18 cellular contexts compared by ENCODE assay signal in genomic region chr14:24965578-24965933, GRCh38.
A peak's percentile ranks its signal among the peaks of the same experiment; 100 is the strongest.
DNase-seq lines count a peak whose midpoint lies in the region; ATAC-seq and TF ChIP-seq lines count a peak whose summit lies in the region.
"Had no signal": no experiment of that assay in that cellular context is flagged by ENCODE, and none has a peak within 500 bp of the region (broad histone marks: within the 10 kb centered on the region; RNA-seq: fewer than 3 reads in every experiment).

No MANE protein-coding gene starts in this region.

- H3K27ac Mint-ChIP-seq in CD8-positive, alpha-beta T cell, result no peak overlapping the region
- H3K27ac Mint-ChIP-seq: activated naive CD8-positive, alpha-beta T cell treated with anti-CD3 and anti-CD28 coated beads, Interleukin-2, amount 50 U/mL, for 24 hours; activated T-helper 1 cell treated with anti-CD3 and anti-CD28 coated beads, Interleukin-12 subunit alpha, Interleukin-12 subunit beta, Interleukin-2, Interleukin-4 antibody, amounts not matched to agents 30 ng/mL and 10 ng/mL and 1 ng/mL, durations not matched to agents 14 hours and 24 hours and 36 hours; effector memory CD8-positive, alpha-beta T cell; naive B cell; stimulated activated naive CD8-positive, alpha-beta T cell treated with anti-CD3 and anti-CD28 coated beads, Interleukin-15, Interleukin-2, amounts not matched to agents 100 ng/mL and 50 ng/mL, for 24 hours had no signal

- DNase-seq in adipocyte (ENCODE audit: low read depth) (no peak), left ventricle myocardium superior (no peak), transverse colon (no peak), DMS 273 (lab: John Stamatoyannopoulos, UW; ENCODE audit: unreplicated experiment) (no peak), OCI-M1 (lab: John Stamatoyannopoulos, UW) (no peak)
- no peak for DNase-seq in CD8-positive, alpha-beta T cell
- DNase-seq: activated naive CD8-positive, alpha-beta T cell treated with anti-CD3 and anti-CD28 coated beads, Interleukin-2, amount 50 U/mL, for 24 hours; BE2C; effector memory CD8-positive, alpha-beta T cell; H9; KBM-7; naive B cell; NCI-H2081; NCI-H524 treated with DMSO at 0.1 percent for 48 hours had no signal

- no peaks in the 10 kb centered on the region for H3K9me3 Mint-ChIP-seq in CD8-positive, alpha-beta T cell
- H3K9me3 Mint-ChIP-seq: activated naive CD8-positive, alpha-beta T cell treated with anti-CD3 and anti-CD28 coated beads, Interleukin-2, amount 50 U/mL, for 24 hours; activated T-helper 1 cell treated with anti-CD3 and anti-CD28 coated beads, Interleukin-12 subunit alpha, Interleukin-12 subunit beta, Interleukin-2, Interleukin-4 antibody, amounts not matched to agents 30 ng/mL and 10 ng/mL and 1 ng/mL, durations not matched to agents 14 hours and 24 hours and 36 hours; effector memory CD8-positive, alpha-beta T cell; H9; naive B cell; stimulated activated naive CD8-positive, alpha-beta T cell treated with anti-CD3 and anti-CD28 coated beads, Interleukin-15, Interleukin-2, amounts not matched to agents 100 ng/mL and 50 ng/mL, for 24 hours had no signal

- no peaks in the 10 kb centered on the region for H3K4me1 Mint-ChIP-seq in CD8-positive, alpha-beta T cell (ENCODE audit: low read depth)
- H3K4me1 Mint-ChIP-seq: activated naive CD8-positive, alpha-beta T cell treated with anti-CD3 and anti-CD28 coated beads, Interleukin-2, amount 50 U/mL, for 24 hours; naive B cell had no signal

- 67 to 69% methylated on average over 1 of the region's 1 CpG for WGBS in transverse colon (ENCODE audit: low coverage in 1 of 2), 2 donors

- peaks cover 7% of the 10 kb centered on the region for H3K27me3 Mint-ChIP-seq in CD8-positive, alpha-beta T cell (ENCODE audit: low read depth)
- H3K27me3 Mint-ChIP-seq: activated naive CD8-positive, alpha-beta T cell treated with anti-CD3 and anti-CD28 coated beads, Interleukin-2, amount 50 U/mL, for 24 hours had no signal

- H3K4me3 ChIP-seq in adipocyte (ENCODE audit: low read length), result peak overlapping the region; percentile 48
- H3K4me3 ChIP-seq in parathyroid adenoma (ENCODE audit: low read depth, low read length), result no peak overlapping the region
- no peak overlapping the region for H3K4me3 ChIP-seq in transverse colon
- H3K4me3 ChIP-seq in CD8-positive, alpha-beta T cell (ENCODE audit: low read depth, low read length), result no peak overlapping the region
- H3K4me3 ChIP-seq: SJSA1 had no signal

- no peaks in the 10 kb centered on the region for H3K9me3 ChIP-seq in adipocyte (ENCODE audit: control insufficient read depth, low read length)
- H3K9me3 ChIP-seq in parathyroid adenoma (ENCODE audit: control insufficient read depth, low read length), result no peaks in the 10 kb centered on the region
- no peaks in the 10 kb centered on the region for H3K9me3 ChIP-seq in transverse colon
- no peaks in the 10 kb centered on the region for H3K9me3 ChIP-seq in CD8-positive, alpha-beta T cell (ENCODE audit: low read length)
- H3K9me3 ChIP-seq: BE2C, SJSA1 had no signal

- H3K27me3 ChIP-seq in adipocyte (replicated peaks; ENCODE audit: control insufficient read depth, insufficient read depth, low read length), result no peaks in the 10 kb centered on the region
- H3K27me3 ChIP-seq in parathyroid adenoma (ENCODE audit: control insufficient read depth, insufficient read depth, low read length), result no peaks in the 10 kb centered on the region
- H3K27me3 ChIP-seq in transverse colon, result no peaks in the 10 kb centered on the region
- no peaks in the 10 kb centered on the region for H3K27me3 ChIP-seq in CD8-positive, alpha-beta T cell (ENCODE audit: insufficient read depth, low read length)
- H3K27me3 ChIP-seq: BE2C, SJSA1 had no signal

- no peak overlapping the region for H3K27ac ChIP-seq in parathyroid adenoma
- H3K27ac ChIP-seq in transverse colon, result peak overlapping the region; percentile 55 to 79 (median 74)
- no peak overlapping the region for H3K27ac ChIP-seq in CD8-positive, alpha-beta T cell (ENCODE audit: low read depth, low read length)
- H3K27ac ChIP-seq: SJSA1 had no signal

- H3K79me2 ChIP-seq in parathyroid adenoma, result no peaks in the 10 kb centered on the region

- CTCF ChIA-PET in CD8-positive, alpha-beta T cell (lab: Charles Lee), result no interaction called here

- H3K36me3 Mint-ChIP-seq in CD8-positive, alpha-beta T cell, result no peaks in the 10 kb centered on the region
- H3K36me3 Mint-ChIP-seq: naive B cell had no signal

- H3K36me3 ChIP-seq in adipocyte (ENCODE audit: control insufficient read depth, insufficient read depth, low read length, severe bottlenecking) (no peaks in the 10 kb centered on the region), parathyroid adenoma (ENCODE audit: control insufficient read depth, insufficient read depth, low read length) (no peaks in the 10 kb centered on the region), transverse colon (no peaks in the 10 kb centered on the region)
- no peaks in the 10 kb centered on the region for H3K36me3 ChIP-seq in CD8-positive, alpha-beta T cell (ENCODE audit: insufficient read depth, low read length)
- H3K36me3 ChIP-seq: BE2C, SJSA1 had no signal

- H3K4me1 ChIP-seq in adipocyte (ENCODE audit: control insufficient read depth, insufficient read depth, low read length) (peaks cover 22% of the 10 kb centered on the region), parathyroid adenoma (no peaks in the 10 kb centered on the region), transverse colon (peaks cover 17 to 37% (median 34%) of the 10 kb centered on the region in 4 donors)
- no peaks in the 10 kb centered on the region for H3K4me1 ChIP-seq in CD8-positive, alpha-beta T cell (ENCODE audit: insufficient read depth, low read length)
- H3K4me1 ChIP-seq: BE2C had no signal

- H3K9ac ChIP-seq in adipocyte (ENCODE audit: low read length) (no peak overlapping the region), parathyroid adenoma (no peak overlapping the region)

- peak overlapping the region; percentile 30 for H3K4me2 ChIP-seq in parathyroid adenoma (ENCODE audit: low read length)

- ATAC-seq in left ventricle myocardium superior, result peak; percentile 4
- ATAC-seq in CD8-positive, alpha-beta T cell, result no peak
- ATAC-seq: activated naive CD8-positive, alpha-beta T cell treated with anti-CD3 and anti-CD28 coated beads, Interleukin-2, amount 50 U/mL, for 24 hours; effector memory CD8-positive, alpha-beta T cell had no signal

- TF ChIP-seq CTCF in parathyroid adenoma (IDR thresholded peaks at IDR 0.05) (no peak), transverse colon (IDR thresholded peaks at IDR 0.05) (no peak)
- no peak for TF ChIP-seq CTCF in CD8-positive, alpha-beta T cell (IDR thresholded peaks at IDR 0.05)

- H2AFZ ChIP-seq in parathyroid adenoma, result no peak overlapping the region

- intact Hi-C loops in left ventricle myocardium superior (cut with micrococcal nuclease) (loop anchor here (10.0 kb wide), 1 partner anchor 151 kb away; no protein-coding TSS in a partner anchor), transverse colon (cut with DNase I; ENCODE audit: low total_unique reads) (no loop called here)
- intact Hi-C loops in CD8-positive, alpha-beta T cell (cut with DNase I, micrococcal nuclease), result no loop called here

- no peak for TF ChIP-seq EP300 in transverse colon (IDR thresholded peaks at IDR 0.05; ENCODE audit: low read depth)

- TF ChIP-seq POLR2A in transverse colon (IDR thresholded peaks at IDR 0.05), result no peak

- POLR2A ChIA-PET in CD8-positive, alpha-beta T cell (lab: Charles Lee), result no interaction called here

- no peak overlapping the region for H3K4me3 Mint-ChIP-seq in CD8-positive, alpha-beta T cell
- H3K4me3 Mint-ChIP-seq: activated naive CD8-positive, alpha-beta T cell treated with anti-CD3 and anti-CD28 coated beads, Interleukin-2, amount 50 U/mL, for 24 hours; activated T-helper 1 cell treated with anti-CD3 and anti-CD28 coated beads, Interleukin-12 subunit alpha, Interleukin-12 subunit beta, Interleukin-2, Interleukin-4 antibody, amounts not matched to agents 30 ng/mL and 10 ng/mL and 1 ng/mL, durations not matched to agents 14 hours and 24 hours and 36 hours; effector memory CD8-positive, alpha-beta T cell; H9; naive B cell; stimulated activated naive CD8-positive, alpha-beta T cell treated with anti-CD3 and anti-CD28 coated beads, Interleukin-15, Interleukin-2, amounts not matched to agents 100 ng/mL and 50 ng/mL, for 24 hours had no signal

- in situ Hi-C loops in transverse colon (cut with MboI; ENCODE audit: low pct_ligation_motif_present in 1 of 4, low pct_unique_long_range_greater_than_20kb in 1 of 4, low sequenced_read_pairs in 3 of 4), result no loop called here

Comparison
In these comparisons a context has a peak if more than half of its experiments do, and no peak if none do; other contexts are left out.
1. H3K27ac ChIP-seq: peak in transverse colon (4 of 4); none in parathyroid adenoma (single experiment) and CD8-positive, alpha-beta T cell (single experiment).